ENCODE assay signal across 10 cellular contexts in the genomic region with DNA sequence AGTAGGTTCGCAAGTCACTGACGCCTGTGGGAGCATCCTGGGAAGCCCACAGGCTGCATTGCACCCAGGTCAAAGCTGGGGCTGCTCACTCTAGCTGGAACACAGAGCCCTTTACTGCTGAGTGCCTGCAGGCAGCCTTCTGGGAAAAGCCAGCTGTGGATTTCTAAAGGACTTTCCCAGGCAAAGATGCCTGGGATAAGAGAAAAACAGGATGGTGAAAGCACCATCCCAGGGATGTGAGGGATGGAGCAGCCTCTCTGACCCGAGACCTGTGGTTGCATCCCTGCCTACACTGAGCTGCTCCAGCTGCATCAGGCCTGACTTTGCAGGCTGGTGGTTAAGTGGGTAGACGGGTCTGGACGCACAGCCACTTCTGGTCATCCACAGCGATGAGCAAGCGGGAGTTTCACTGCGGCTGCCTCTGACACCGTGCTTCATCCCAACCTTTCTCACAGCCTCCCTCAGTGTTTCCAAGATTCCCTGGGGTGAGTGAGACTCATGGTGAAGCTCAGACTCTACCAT. TPM values are rescaled to one million over a fixed set of nuclear protein-coding genes. Genes with fewer than 3 reads are reported as not detected.
DNase-seq lines count a peak whose midpoint lies in the region; ATAC-seq and TF ChIP-seq lines count a peak whose summit lies in the region.
"Had no signal": no experiment of that assay in that cellular context is flagged by ENCODE, and none has a peak within 500 bp of the region (broad histone marks: within the 10 kb centered on the region; RNA-seq: fewer than 3 reads in every experiment).

No MANE protein-coding gene starts in this region.

- no peaks in the 10 kb centered on the region for H3K27me3 ChIP-seq in kidney epithelial cell (ENCODE audit: control insufficient read depth, insufficient read depth, low read length)
- H3K27me3 ChIP-seq: upper lobe of left lung had no signal

- H3K4me3 ChIP-seq in kidney epithelial cell (ENCODE audit: low read depth, low read length) = no peak overlapping the region
- H3K4me3 ChIP-seq: upper lobe of left lung had no signal

- H3K36me3 ChIP-seq in kidney epithelial cell (ENCODE audit: control insufficient read depth, insufficient read depth, low read length) = no peaks in the 10 kb centered on the region
- H3K36me3 ChIP-seq: upper lobe of left lung had no signal

- DNase-seq in A172 (ENCODE audit: low spot score) (peak; percentile 88), HCEC 1CT (peak; percentile 39), astrocyte of the hippocampus (ENCODE audit: low read depth, low spot score) (peak; percentile 75), kidney epithelial cell (ENCODE audit: low read depth) (peak; percentile 56), amniotic stem cell (lab: John Stamatoyannopoulos, UW) (no peak), NCI-H2081 treated with DMSO at 0.1 percent for 48 hours (lab: John Stamatoyannopoulos, UW) (no peak)
- DNase-seq: activated CD8-positive, alpha-beta memory T cell treated with anti-CD3 and anti-CD28 coated beads, Interleukin-2, amount 10 ng/mL, durations not matched to agents 7 days and 5 days had no signal

- ATAC-seq in HG03432 (IDR thresholded peaks at IDR 0.05; ENCODE audit: unreplicated experiment) (no peak), esophagus mucosa (no peak)
- ATAC-seq: activated CD8-positive, alpha-beta memory T cell treated with anti-CD3 and anti-CD28 coated beads, Interleukin-2, amount 10 ng/mL, durations not matched to agents 7 days and 5 days had no signal

- no peak for TF ChIP-seq CTCF in kidney epithelial cell (IDR thresholded peaks at IDR 0.05; ENCODE audit: insufficient read depth, low read length, poor library complexity, severe bottlenecking)

RNA-seq across cellular contexts. Expression of a gene that starts 52.5 kb away (rescaled TPM):
- total RNA-seq in A172 (2014; rRNA removed; shearing (Covaris generic)) = 168 and 182 TPM in 2 replicates
- total RNA-seq in kidney epithelial cell = 191 and 200 TPM in 2 replicates
- total RNA-seq in esophagus mucosa = 33.2 TPM
- total RNA-seq: activated CD8-positive, alpha-beta memory T cell treated with anti-CD3 and anti-CD28 coated beads, Interleukin-2, amount 10 ng/mL, durations not matched to agents 7 days and 5 days had no signal

RNA-seq across cellular contexts. Expression of a gene that starts 59.1 kb away (rescaled TPM):
- 123 and 171 TPM in 2 replicates for total RNA-seq in A172 (2014; rRNA removed; shearing (Covaris generic))
- 48.7 and 50.1 TPM in 2 replicates for total RNA-seq in kidney epithelial cell
- 17.5 TPM for total RNA-seq in esophagus mucosa

RNA-seq across cellular contexts. Expression of a gene that starts 59.1 kb away (rescaled TPM):
- 26.2 and 27.8 TPM in 2 replicates for total RNA-seq in A172 (2014; rRNA removed; shearing (Covaris generic))
- 11.7 and 17.8 TPM in 2 replicates for total RNA-seq in kidney epithelial cell
- total RNA-seq in esophagus mucosa = 11.0 TPM

Comparison
In these comparisons a context has a peak if more than half of its experiments do, and no peak if none do; other contexts are left out.
1. DNase-seq: peak in A172 (single experiment), HCEC 1CT (single experiment), astrocyte of the hippocampus (single experiment) and kidney epithelial cell (single experiment); none in amniotic stem cell (single experiment) and NCI-H2081 treated with DMSO at 0.1 percent for 48 hours (single experiment).